In the genomic region with DNA sequence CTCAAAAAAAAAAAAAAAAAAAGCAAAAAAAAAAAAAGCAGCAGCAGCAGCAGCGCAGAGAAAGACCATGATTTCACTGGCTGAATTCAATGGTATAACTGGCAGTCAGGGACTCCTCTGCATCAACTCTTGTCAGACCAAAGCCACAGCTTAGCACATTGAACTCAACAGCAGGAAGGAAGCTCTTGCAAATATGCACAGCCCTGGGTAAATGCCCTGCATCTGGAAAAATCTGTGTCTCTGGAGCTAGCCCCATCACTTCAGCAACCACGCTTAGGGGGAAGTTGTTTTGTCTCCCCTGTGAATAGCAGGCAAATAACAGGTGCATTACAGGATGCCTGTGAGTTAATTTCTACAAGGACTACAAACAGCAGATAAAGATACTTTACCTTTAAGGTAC, we compare ENCODE assay signal across 14 cellular contexts. TPM values are rescaled to one million over a fixed set of nuclear protein-coding genes. Genes with fewer than 3 reads are reported as not detected.
DNase-seq lines count a peak whose midpoint lies in the region; ATAC-seq and TF ChIP-seq lines count a peak whose summit lies in the region.
"Had no signal": no experiment of that assay in that cellular context is flagged by ENCODE, and none has a peak within 500 bp of the region (broad histone marks: within the 10 kb centered on the region; RNA-seq: fewer than 3 reads in every experiment).

No MANE protein-coding gene starts in this region.

- H3K79me2 ChIP-seq in DND-41 (ENCODE audit: insufficient read depth, low read length) = no peaks in the 10 kb centered on the region

- H3K27ac ChIP-seq in DND-41 (ENCODE audit: low read length) (no peak overlapping the region), A673 (ENCODE audit: low read depth, low read length, poor library complexity, severe bottlenecking) (no peak overlapping the region), ascending aorta (no peak overlapping the region)
- peak overlapping the region; percentile 78 for H3K27ac ChIP-seq in effector memory CD4-positive, alpha-beta T cell (ENCODE audit: insufficient read depth, low read length, poor library complexity, severe bottlenecking)
- H3K27ac ChIP-seq: adrenal gland, C4-2B, gastrocnemius medialis had no signal

- H3K9ac ChIP-seq in DND-41 (ENCODE audit: low read depth, low read length) = no peak overlapping the region

- POLR2A ChIA-PET in A673 (lab: Charles Lee; ENCODE audit: low non-redundant PET) = no interaction called here

- TF ChIP-seq CTCF in DND-41 (IDR thresholded peaks at IDR 0.05; ENCODE audit: borderline replicate concordance, extremely low read depth, low read length, poor library complexity, severe bottlenecking) = no peak
- no peak for TF ChIP-seq CTCF in A673 (conservative IDR thresholded peaks at IDR 0.05; ENCODE audit: low read depth, low read length)
- no peak for TF ChIP-seq CTCF in ascending aorta (IDR thresholded peaks at IDR 0.05)

- H3K4me2 ChIP-seq in DND-41 (ENCODE audit: insufficient read depth, low read length) = no peak overlapping the region

- H3K27me3 ChIP-seq in DND-41 (ENCODE audit: insufficient read depth, low read length, poor library complexity) = peaks cover 27% of the 10 kb centered on the region
- H3K27me3 ChIP-seq in effector memory CD4-positive, alpha-beta T cell (replicated peaks; ENCODE audit: control insufficient read depth, insufficient read depth, low read length, poor library complexity, severe bottlenecking) = no peaks in the 10 kb centered on the region
- no peaks in the 10 kb centered on the region for H3K27me3 ChIP-seq in A673 (replicated peaks; ENCODE audit: insufficient read depth, low read depth, low read length, poor library complexity)
- H3K27me3 ChIP-seq in ascending aorta = no peaks in the 10 kb centered on the region
- H3K27me3 ChIP-seq: adrenal gland, gastrocnemius medialis had no signal

- H3K4me1 ChIP-seq in DND-41 (ENCODE audit: insufficient read depth, low read length) (peaks cover 12% of the 10 kb centered on the region), A673 (ENCODE audit: insufficient read depth, low read length, poor library complexity, severe bottlenecking) (peaks cover 5% of the 10 kb centered on the region), ascending aorta (no peaks in the 10 kb centered on the region)
- H3K4me1 ChIP-seq in effector memory CD4-positive, alpha-beta T cell (ENCODE audit: control insufficient read depth, insufficient read depth, low read length, poor library complexity, severe bottlenecking) = peaks cover 76% of the 10 kb centered on the region

- ATAC-seq in DND-41 (ENCODE audit: insufficient read depth, low read depth) (peak; percentile 62), GM19397 (IDR thresholded peaks at IDR 0.05; ENCODE audit: unreplicated experiment) (no peak)
- ATAC-seq: gastrocnemius medialis had no signal

- CTCF ChIA-PET in A673 (lab: Charles Lee) = no interaction called here

- intact Hi-C loops in A673 (cut with micrococcal nuclease; ENCODE audit: unreplicated experiment) (no loop called here), ascending aorta (cut with DNase I) (no loop called here)

- H3K9me3 ChIP-seq in DND-41 (ENCODE audit: insufficient read depth, low read length, severe bottlenecking) (no peaks in the 10 kb centered on the region), A673 (ENCODE audit: low read depth, low read length, poor library complexity, severe bottlenecking) (no peaks in the 10 kb centered on the region), ascending aorta (no peaks in the 10 kb centered on the region)
- H3K9me3 ChIP-seq in effector memory CD4-positive, alpha-beta T cell (ENCODE audit: control insufficient read depth, low read length) = no peaks in the 10 kb centered on the region
- H3K9me3 ChIP-seq: adrenal gland, gastrocnemius medialis had no signal

- DNase-seq in AML-193 (lab: John Stamatoyannopoulos, UW) (peak; percentile 93 to 95), DND-41 (no peak), SKM-1 (lab: John Stamatoyannopoulos, UW; ENCODE audit: unreplicated experiment) (peak; percentile 40), A673 (ENCODE audit: low spot score) (no peak), ascending aorta (ENCODE audit: low spot score in 2 of 2) (no peak), NCI-H446 treated with DMSO at 0.1 percent for 48 hours (lab: John Stamatoyannopoulos, UW) (no peak)
- DNase-seq in effector memory CD4-positive, alpha-beta T cell = no peak
- DNase-seq: adrenal gland; gastrocnemius medialis; GOT3; NCI-H2081; stimulated activated CD4-positive, alpha-beta T cell treated with anti-CD3 and anti-CD28 coated beads, Interleukin-12 subunit alpha, Interleukin-12 subunit beta, amount 100 ng/mL, for 4 hours had no signal

- H3K4me3 ChIP-seq in DND-41 (ENCODE audit: low read depth in 1 of 2, low read length in 2 of 2) (no peak overlapping the region), A673 (ENCODE audit: low read depth, low read length, poor library complexity, severe bottlenecking) (no peak overlapping the region), ascending aorta (no peak overlapping the region)
- H3K4me3 ChIP-seq in effector memory CD4-positive, alpha-beta T cell (ENCODE audit: insufficient read depth, low read depth, low read length, poor library complexity, severe bottlenecking) = peak overlapping the region; percentile 61
- H3K4me3 ChIP-seq: adrenal gland, gastrocnemius medialis had no signal

- no TSS peak for BruUV-seq in A673 (replicated peaks; lab: Mats Ljungman, UMichigan)

- H3K36me3 ChIP-seq in DND-41 (ENCODE audit: insufficient read depth, low read length) (no peaks in the 10 kb centered on the region), A673 (ENCODE audit: insufficient read depth, low read length, poor library complexity, severe bottlenecking) (no peaks in the 10 kb centered on the region), ascending aorta (no peaks in the 10 kb centered on the region)
- peaks cover under 1% of the 10 kb centered on the region for H3K36me3 ChIP-seq in effector memory CD4-positive, alpha-beta T cell (ENCODE audit: control insufficient read depth, insufficient read depth, low read length)
- H3K36me3 ChIP-seq: adrenal gland, gastrocnemius medialis had no signal

- H2AFZ ChIP-seq in DND-41 (ENCODE audit: low read depth, low read length) = no peak overlapping the region

- no peaks in the 10 kb centered on the region for H4K20me1 ChIP-seq in DND-41 (ENCODE audit: insufficient read depth, low read length)

RNA-seq across cellular contexts. Expression of gene DHRS12, which starts 17.7 kb away (rescaled TPM):
- total RNA-seq in A673 (2021) (2.8 and 3.1 TPM in 2 replicates), ascending aorta (7.9 TPM)

RNA-seq across cellular contexts. Expression of gene TMEM272, which starts 23.3 kb away (rescaled TPM):
- total RNA-seq in A673 (2021) = 0.22 TPM in 1 of 2 replicates, not detected in the other
- not detected for total RNA-seq in ascending aorta
- total RNA-seq: adrenal gland had no signal

RNA-seq across cellular contexts. Expression of gene CCDC70, which starts 40.1 kb away (rescaled TPM):
- total RNA-seq in A673 (2021) = not detected in 2 replicates
- total RNA-seq in ascending aorta = not detected
- total RNA-seq: adrenal gland, gastrocnemius medialis had no signal

Comparison
In these comparisons a context has a peak if more than half of its experiments do, and no peak if none do; other contexts are left out.
1. DNase-seq: peak in AML-193 (2 of 2) and SKM-1 (single experiment); none in DND-41 (single experiment), effector memory CD4-positive, alpha-beta T cell (0 of 3), A673 (single experiment), ascending aorta (0 of 2) and NCI-H446 treated with DMSO at 0.1 percent for 48 hours (single experiment).